5 cellular contexts compared by ENCODE assay signal in genomic region chr11:59816434-59816833, GRCh38. TPM values are rescaled to one million over a fixed set of nuclear protein-coding genes. Genes with fewer than 3 reads are reported as not detected.
"Had no signal": no experiment of that assay in that cellular context is flagged by ENCODE, and none has a peak within 500 bp of the region (broad histone marks: within the 10 kb centered on the region; RNA-seq: fewer than 3 reads in every experiment).

No MANE protein-coding gene starts in this region.

RNA-seq across cellular contexts. Expression of gene CBLIF, which starts 28.9 kb away (rescaled TPM):
- total RNA-seq: MCF 10A, PC-3, T-cell had no signal
- polyA plus RNA-seq: IgD-negative memory B cell, SK-N-SH had no signal

RNA-seq across cellular contexts. Expression of gene TCN1, which starts 49.9 kb away (rescaled TPM):
- total RNA-seq: MCF 10A, T-cell had no signal
- polyA plus RNA-seq: IgD-negative memory B cell had no signal
